Comparison of ENCODE assay signal across 13 cellular contexts in the genomic region with DNA sequence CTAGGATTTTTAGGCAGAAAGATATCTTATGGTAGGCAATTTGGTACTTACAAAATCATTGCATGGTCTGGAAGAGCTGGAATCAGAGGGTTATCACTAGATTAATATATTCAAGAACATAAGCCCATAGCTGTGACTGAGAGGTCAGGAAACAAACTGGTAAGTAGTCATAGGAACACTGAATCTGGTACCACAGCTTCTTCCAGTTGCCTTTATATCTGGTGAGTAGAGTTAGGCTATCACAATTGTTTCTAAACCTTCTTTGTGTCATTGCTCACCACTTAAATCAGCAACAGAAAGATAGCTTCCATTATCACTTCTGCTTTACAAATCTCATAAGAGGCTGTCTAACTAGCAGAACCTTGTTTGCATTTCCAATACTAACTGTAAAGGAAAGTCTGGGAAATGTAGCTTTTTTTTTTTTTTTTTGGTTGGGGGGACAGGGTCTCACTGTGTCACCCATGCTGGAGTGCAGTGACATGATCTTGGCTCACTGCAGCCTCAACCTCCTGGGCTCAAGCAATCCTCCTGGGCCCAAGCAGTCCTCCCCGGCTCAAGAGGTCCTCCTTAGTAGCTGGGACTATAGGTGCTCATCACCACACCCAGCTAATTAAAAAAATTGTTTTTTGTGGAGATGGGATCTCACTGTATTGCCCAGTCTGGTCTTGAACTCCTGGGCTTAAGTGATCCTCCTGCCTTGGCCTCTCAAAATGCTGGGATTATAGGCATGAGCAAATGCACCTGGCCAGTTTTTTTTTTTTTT. TPM values are rescaled to one million over a fixed set of nuclear protein-coding genes. Genes with fewer than 3 reads are reported as not detected.
DNase-seq lines count a peak whose midpoint lies in the region; ATAC-seq and TF ChIP-seq lines count a peak whose summit lies in the region.
"Had no signal": no experiment of that assay in that cellular context is flagged by ENCODE, and none has a peak within 500 bp of the region (broad histone marks: within the 10 kb centered on the region; RNA-seq: fewer than 3 reads in every experiment).

No MANE protein-coding gene starts in this region.

- no peaks in the 10 kb centered on the region for H4K20me1 ChIP-seq in mammary epithelial cell (ENCODE audit: insufficient read depth, low read length)

- H3K4me3 ChIP-seq in mammary epithelial cell (replicated peaks in 1 of 3; ENCODE audit: insufficient read depth in 1 of 3, low read depth in 2 of 3, low read length in 3 of 3), result no peak overlapping the region

- H3K9me3 ChIP-seq in mammary epithelial cell (replicated peaks; ENCODE audit: insufficient read depth, low read length), result no peaks in the 10 kb centered on the region

- peaks cover 10% of the 10 kb centered on the region for H3K4me1 ChIP-seq in mammary epithelial cell (ENCODE audit: insufficient read depth, low read length)

- CTCF ChIA-PET in MCF 10A (lab: Yijun Ruan, JAX) (interaction anchor here (0.6 to 2.2 kb wide), 10 partner anchors 9 to 120 kb away, joined by 3 to 5 read pairs (median 4); partner anchors contain the start of genes CDC42SE2 and HINT1), mammary epithelial cell (lab: Charles Lee; ENCODE audit: low non-redundant PET) (no interaction called here)

- H3K9me3 Mint-ChIP-seq in MCF 10A (ENCODE audit: unreplicated experiment) (no peaks in the 10 kb centered on the region), type B pancreatic cell (no peaks in the 10 kb centered on the region)
- H3K9me3 Mint-ChIP-seq in activated naive CD8-positive, alpha-beta T cell treated with anti-CD3 and anti-CD28 coated beads, Interleukin-2, amount 10 ng/mL, durations not matched to agents 7 days and 5 days, result no peaks in the 10 kb centered on the region

- H3K27me3 ChIP-seq in mammary epithelial cell (ENCODE audit: insufficient read depth, low read length), result no peaks in the 10 kb centered on the region

- no peak for TF ChIP-seq CTCF in MCF 10A (IDR thresholded peaks at IDR 0.05; ENCODE audit: unreplicated experiment)
- no peak for TF ChIP-seq CTCF in mammary epithelial cell (conservative IDR thresholded peaks at IDR 0.05 in 1 of 2, IDR thresholded peaks at IDR 0.05 in 1 of 2; ENCODE audit: extremely low read depth in 1 of 2, insufficient read depth in 1 of 2, low read depth in 1 of 2, low read length in 2 of 2)
- no peak for TF ChIP-seq CTCF in type B pancreatic cell (conservative IDR thresholded peaks at IDR 0.05)
- no peak for TF ChIP-seq CTCF in GM20000 (IDR thresholded peaks at IDR 0.05; ENCODE audit: extremely low read depth, missing control alignments)

- H3K27me3 Mint-ChIP-seq in MCF 10A (ENCODE audit: insufficient read depth, unreplicated experiment), result no peaks in the 10 kb centered on the region
- H3K27me3 Mint-ChIP-seq in activated naive CD8-positive, alpha-beta T cell treated with anti-CD3 and anti-CD28 coated beads, Interleukin-2, amount 10 ng/mL, durations not matched to agents 7 days and 5 days, result no peaks in the 10 kb centered on the region
- no peaks in the 10 kb centered on the region for H3K27me3 Mint-ChIP-seq in type B pancreatic cell

- dilution Hi-C loops in mammary epithelial cell (cut with HindIII; ENCODE audit: low sequenced_read_pairs), result no loop called here

- peaks cover 90% of the 10 kb centered on the region for H3K79me2 ChIP-seq in mammary epithelial cell (ENCODE audit: insufficient read depth, low read length)

- intact Hi-C loops in MCF 10A (cut with micrococcal nuclease), result no loop called here
- intact Hi-C loops in mammary epithelial cell (cut with micrococcal nuclease), result no loop called here

- in situ Hi-C loops in mammary epithelial cell (cut with MboI; ENCODE audit: low sequenced_read_pairs in 2 of 2), result no loop called here

- BruUV-seq in MCF 10A (replicated peaks; lab: Mats Ljungman, UMichigan), result no TSS peak
- no TSS peak for BruUV-seq in mammary epithelial cell (replicated peaks; lab: Mats Ljungman, UMichigan)

- H3K9ac ChIP-seq in mammary epithelial cell (ENCODE audit: insufficient read depth, low read length), result no peak overlapping the region

- H3K27ac Mint-ChIP-seq in MCF 10A (ENCODE audit: low read depth, unreplicated experiment) (peak overlapping the region; percentile 76), type B pancreatic cell (peak overlapping the region; percentile 5)
- peak overlapping the region; percentile 71 for H3K27ac Mint-ChIP-seq in activated naive CD8-positive, alpha-beta T cell treated with anti-CD3 and anti-CD28 coated beads, Interleukin-2, amount 10 ng/mL, durations not matched to agents 7 days and 5 days

- POLR2A ChIA-PET in MCF 10A (lab: Yijun Ruan, JAX), result interaction anchor here (0.6 to 3.1 kb wide), 12 partner anchors 7 to 121 kb away, joined by 3 to 37 read pairs (median 5); partner anchors contain the start of genes CDC42SE2 and HINT1
- POLR2A ChIA-PET in activated naive CD8-positive, alpha-beta T cell treated with anti-CD3 and anti-CD28 coated beads, Interleukin-2, amount 10 ng/mL, durations not matched to agents 7 days and 5 days (lab: Charles Lee), result interaction anchor here (0.5 to 1.8 kb wide), 10 partner anchors 9 to 1694 kb away, joined by 3 to 25 read pairs (median 4); partner anchors contain the start of gene CDC42SE2

- no peak overlapping the region for H3K4me3 Mint-ChIP-seq in MCF 10A (ENCODE audit: unreplicated experiment)
- H3K4me3 Mint-ChIP-seq in activated naive CD8-positive, alpha-beta T cell treated with anti-CD3 and anti-CD28 coated beads, Interleukin-2, amount 10 ng/mL, durations not matched to agents 7 days and 5 days, result peak overlapping the region; percentile 43
- no peak overlapping the region for H3K4me3 Mint-ChIP-seq in type B pancreatic cell

- ATAC-seq in HG03095 (IDR thresholded peaks at IDR 0.05; ENCODE audit: unreplicated experiment) (peak; percentile 34), HG03571 (IDR thresholded peaks at IDR 0.05; ENCODE audit: unreplicated experiment) (no peak)
- peak; percentile 5 for ATAC-seq in activated naive CD8-positive, alpha-beta T cell treated with anti-CD3 and anti-CD28 coated beads, Interleukin-2, amount 10 ng/mL, durations not matched to agents 7 days and 5 days (ENCODE audit: low read depth)
- ATAC-seq: left cardiac atrium had no signal

- 100% methylated on average over 1 of the region's 1 CpG for WGBS in mammary epithelial cell (ENCODE audit: low coverage, missing lambda C conversion rate)

- H3K4me1 Mint-ChIP-seq in MCF 10A (ENCODE audit: insufficient read depth, unreplicated experiment) (peaks cover 22% of the 10 kb centered on the region), type B pancreatic cell (ENCODE audit: unreplicated experiment) (peaks cover 15% of the 10 kb centered on the region)
- H3K4me1 Mint-ChIP-seq in activated naive CD8-positive, alpha-beta T cell treated with anti-CD3 and anti-CD28 coated beads, Interleukin-2, amount 10 ng/mL, durations not matched to agents 7 days and 5 days, result peaks cover 61% of the 10 kb centered on the region

- DNase-seq in MCF 10A (ENCODE audit: unreplicated experiment), result no peak
- DNase-seq in mammary epithelial cell, result no peak
- DNase-seq in activated naive CD8-positive, alpha-beta T cell treated with anti-CD3 and anti-CD28 coated beads, Interleukin-2, amount 10 ng/mL, durations not matched to agents 7 days and 5 days, result no peak
- DNase-seq in type B pancreatic cell (ENCODE audit: extremely low spot score, unreplicated experiment), result no peak
- no peak for DNase-seq in dermis blood vessel endothelial cell
- DNase-seq in GM20000 (ENCODE audit: low spot score), result no peak
- DNase-seq: AML-193, cortex of kidney, IMR-90, left cardiac atrium, occipital lobe had no signal

- no peak overlapping the region for H3K4me2 ChIP-seq in mammary epithelial cell (ENCODE audit: insufficient read depth, low read depth, low read length)

- H3K36me3 ChIP-seq in mammary epithelial cell (ENCODE audit: insufficient read depth, low read length), result peaks cover 2% of the 10 kb centered on the region

- H3K36me3 Mint-ChIP-seq in MCF 10A (ENCODE audit: insufficient read depth, unreplicated experiment) (peaks cover 38% of the 10 kb centered on the region), type B pancreatic cell (peaks cover 7% of the 10 kb centered on the region)
- peaks cover 31% of the 10 kb centered on the region for H3K36me3 Mint-ChIP-seq in activated naive CD8-positive, alpha-beta T cell treated with anti-CD3 and anti-CD28 coated beads, Interleukin-2, amount 10 ng/mL, durations not matched to agents 7 days and 5 days

- H2AFZ ChIP-seq in mammary epithelial cell (ENCODE audit: low read depth, low read length), result no peak overlapping the region

- no peak overlapping the region for H3K27ac ChIP-seq in mammary epithelial cell (ENCODE audit: insufficient read depth, low read depth, low read length)

RNA-seq across cellular contexts. Expression of gene CDC42SE2, which starts 22.0 kb away (rescaled TPM):
- total RNA-seq in MCF 10A (2022), result 71.0 and 96.4 TPM in 2 replicates
- 10 to 100 TPM; 26.0 to 87.4 TPM for total RNA-seq in mammary epithelial cell
- 18.0 TPM for polyA plus RNA-seq in mammary epithelial cell
- polyA minus RNA-seq in mammary epithelial cell, result 28.8 TPM
- 100 to 1,000 TPM; 193 to 199 TPM for total RNA-seq in activated naive CD8-positive, alpha-beta T cell treated with anti-CD3 and anti-CD28 coated beads, Interleukin-2, amount 10 ng/mL, durations not matched to agents 7 days and 5 days
- 26.0 and 27.8 TPM in 2 replicates for total RNA-seq in type B pancreatic cell (ENCODE audit: low replicate concordance)
- 54.6 and 55.5 TPM in 2 replicates for total RNA-seq in dermis blood vessel endothelial cell

Comparison
In these comparisons a context has a peak if more than half of its experiments do, and no peak if none do; other contexts are left out.
1. H3K27ac Mint-ChIP-seq: peak in every context shown above with its lines; median percentile 76 in MCF 10A; 71 in activated naive CD8-positive, alpha-beta T cell treated with anti-CD3 and anti-CD28 coated beads, Interleukin-2, amount 10 ng/mL, durations not matched to agents 7 days and 5 days; 5 in type B pancreatic cell.